ENCODE assay signal across 14 cellular contexts in genomic region chr2:197806317-197806633, GRCh38. TPM values are rescaled to one million over a fixed set of nuclear protein-coding genes. Genes with fewer than 3 reads are reported as not detected.
DNase-seq lines count a peak whose midpoint lies in the region; ATAC-seq, FAIRE-seq and TF ChIP-seq lines count a peak whose summit lies in the region.
"Had no signal": no experiment of that assay in that cellular context is flagged by ENCODE, and none has a peak within 500 bp of the region (broad histone marks: within the 10 kb centered on the region; RNA-seq: fewer than 3 reads in every experiment).

No MANE protein-coding gene starts in this region.

- H3K27ac Mint-ChIP-seq in Caco-2 (ENCODE audit: unreplicated experiment): no peak overlapping the region

- H3K36me3 Mint-ChIP-seq in Caco-2 (ENCODE audit: insufficient read depth, unreplicated experiment): peaks cover 5% of the 10 kb centered on the region

- no peak for FAIRE-seq in urothelium cell line (lab: Jason Lieb, UNC)
- FAIRE-seq: D721Med, GM12891, HTR-8/SVneo had no signal

- H3K4me1 Mint-ChIP-seq in Caco-2 (ENCODE audit: low read depth, unreplicated experiment): peaks cover 8% of the 10 kb centered on the region

- H3K9me2 ChIP-seq in neural cell (ENCODE audit: insufficient read depth, low read length): no peaks in the 10 kb centered on the region

- H3K9ac ChIP-seq in neural cell (ENCODE audit: low read length): no peak overlapping the region

- H3K79me2 ChIP-seq in neural cell (replicated peaks; ENCODE audit: insufficient read depth, low read length): peaks cover 4% of the 10 kb centered on the region

- H3K4me3 ChIP-seq in Caco-2 (ENCODE audit: low read depth, low read length): no peak overlapping the region
- H3K4me3 ChIP-seq in choroid plexus epithelial cell (ENCODE audit: low read depth, low read length): no peak overlapping the region
- peak overlapping the region; percentile 79 for H3K4me3 ChIP-seq in neural cell (ENCODE audit: low read length)

- H3K4me1 ChIP-seq in Caco-2: peaks cover 5% of the 10 kb centered on the region; the same call in 1 of the 2 replicates

- H3K9me3 Mint-ChIP-seq in Caco-2 (ENCODE audit: unreplicated experiment): no peaks in the 10 kb centered on the region

- TF ChIP-seq CTCF in Caco-2 (IDR thresholded peaks at IDR 0.05; ENCODE audit: insufficient read depth in 1 of 2, low read depth in 1 of 2, low read length in 1 of 2, severe bottlenecking in 1 of 2, unreplicated experiment in 1 of 2): no peak
- no peak for TF ChIP-seq CTCF in choroid plexus epithelial cell (conservative IDR thresholded peaks at IDR 0.05; ENCODE audit: low read depth, low read length)
- TF ChIP-seq CTCF in neural cell (IDR thresholded peaks at IDR 0.05; ENCODE audit: poor library complexity, severe bottlenecking): no peak

- peak overlapping the region; percentile 84 for H3K4me3 Mint-ChIP-seq in Caco-2 (ENCODE audit: unreplicated experiment)

- H3K27me3 Mint-ChIP-seq in Caco-2 (ENCODE audit: insufficient read depth, unreplicated experiment): peaks cover 29% of the 10 kb centered on the region

- BruUV-seq in Caco-2 (replicated peaks; lab: Mats Ljungman, UMichigan): no TSS peak

- H3F3A ChIP-seq in neural cell (ENCODE audit: insufficient read depth, low read length, poor library complexity, severe bottlenecking): no peaks in the 10 kb centered on the region

- ATAC-seq in HG03432 (IDR thresholded peaks at IDR 0.05; ENCODE audit: unreplicated experiment): no peak

- intact Hi-C loops in Caco-2 (cut with micrococcal nuclease; ENCODE audit: unreplicated experiment): no loop called here

- TF ChIP-seq EP300 in neural cell (conservative IDR thresholded peaks at IDR 0.05; ENCODE audit: poor library complexity, severe bottlenecking): no peak

- POLR2A ChIA-PET in Caco-2 (lab: Charles Lee): no interaction called here

- peak; percentile 25 to 50 for DNase-seq in AML-193 (lab: John Stamatoyannopoulos, UW)
- no peak for DNase-seq in Caco-2
- DNase-seq in choroid plexus epithelial cell (ENCODE audit: low read depth): peak; percentile 6
- no peak for DNase-seq in urothelium cell line (ENCODE audit: low spot score)
- DNase-seq in activated CD4-positive, CD25-positive, alpha-beta regulatory T cell (lab: John Stamatoyannopoulos, UW): no peak
- DNase-seq in stimulated activated CD4-positive, alpha-beta T cell treated with anti-CD3 and anti-CD28 coated beads, Interleukin-2, amount 100 ng/mL, for 48 hours: no peak
- DNase-seq: NCI-H187 treated with DMSO at 0.1 percent for 48 hours, posterior cingulate gyrus had no signal

- CTCF ChIA-PET in Caco-2 (lab: Charles Lee): no interaction called here

- no peak overlapping the region for H2AFZ ChIP-seq in neural cell (ENCODE audit: low read depth, low read length)

- H3K4me2 ChIP-seq in neural cell (ENCODE audit: low read length): peak overlapping the region; percentile 71

- no peak overlapping the region for H3K27ac ChIP-seq in neural cell (ENCODE audit: low read length)

- H4K20me1 ChIP-seq in neural cell (ENCODE audit: insufficient read depth): no peaks in the 10 kb centered on the region

- no peak for TF ChIP-seq RAD21 in neural cell (conservative IDR thresholded peaks at IDR 0.05)

- H3K36me3 ChIP-seq in Caco-2 (ENCODE audit: control insufficient read depth, insufficient read depth, low read length): no peaks in the 10 kb centered on the region
- H3K36me3 ChIP-seq in neural cell (ENCODE audit: insufficient read depth, low read length): no peaks in the 10 kb centered on the region

- H3K27me3 ChIP-seq in Caco-2 (replicated peaks; ENCODE audit: control insufficient read depth, insufficient read depth, low read length) (peaks cover 4% of the 10 kb centered on the region), neural cell (ENCODE audit: insufficient read depth, low read depth, low read length) (peaks cover 23% of the 10 kb centered on the region)

- no peaks in the 10 kb centered on the region for H3K9me3 ChIP-seq in Caco-2
- no peaks in the 10 kb centered on the region for H3K9me3 ChIP-seq in neural cell (ENCODE audit: low read length)

TF ChIP-seq in neural cell, 6 proteins besides CTCF, POLR2A, EP300 and RAD21:
- no peak for TF ChIP-seq POLR2AphosphoS5 (IDR thresholded peaks at IDR 0.05)
- TF ChIP-seq MXI1 (conservative IDR thresholded peaks at IDR 0.05; ENCODE audit: poor library complexity, severe bottlenecking): no peak
- TF ChIP-seq SMC3 (conservative IDR thresholded peaks at IDR 0.05; ENCODE audit: poor library complexity): no peak
- no peak for TF ChIP-seq TAF1 (IDR thresholded peaks at IDR 0.05; ENCODE audit: low read depth)
- TF ChIP-seq EZH2 (IDR thresholded peaks at IDR 0.05; ENCODE audit: borderline replicate concordance, insufficient read depth, low read length, poor library complexity, severe bottlenecking): no peak
- no peak for TF ChIP-seq REST (IDR thresholded peaks at IDR 0.05; ENCODE audit: borderline replicate concordance)

RNA-seq across cellular contexts. Expression of gene PLCL1, which starts 1.9 kb away (rescaled TPM):
- total RNA-seq in Caco-2 (2022): 1.6 TPM in 2 replicates
- polyA plus RNA-seq in neural cell: 6.6 and 6.8 TPM in 2 replicates
- polyA minus RNA-seq in neural cell: 18.3 and 19.1 TPM in 2 replicates

RNA-seq across cellular contexts. Expression of gene BOLL, which starts 21.2 kb away (rescaled TPM):
- total RNA-seq in Caco-2 (2022): not detected in 2 replicates
- polyA plus RNA-seq in neural cell: not detected in 2 replicates
- not detected in 2 replicates for polyA minus RNA-seq in neural cell
- polyA plus RNA-seq: esophagus had no signal

Comparison
In these comparisons a context has a peak if more than half of its experiments do, and no peak if none do; other contexts are left out.
1. DNase-seq: peak in AML-193 (2 of 2) and choroid plexus epithelial cell (single experiment); none in Caco-2 (0 of 2), urothelium cell line (single experiment), activated CD4-positive, CD25-positive, alpha-beta regulatory T cell (0 of 4) and stimulated activated CD4-positive, alpha-beta T cell treated with anti-CD3 and anti-CD28 coated beads, Interleukin-2, amount 100 ng/mL, for 48 hours (0 of 2).